Comparison of ENCODE assay signal across 9 cellular contexts in genomic region chr3:55485208-55485791, GRCh38. TPM values are rescaled to one million over a fixed set of nuclear protein-coding genes. Genes with fewer than 3 reads are reported as not detected.
DNase-seq lines count a peak whose midpoint lies in the region; ATAC-seq and TF ChIP-seq lines count a peak whose summit lies in the region.
"Had no signal": no experiment of that assay in that cellular context is flagged by ENCODE, and none has a peak within 500 bp of the region (broad histone marks: within the 10 kb centered on the region; RNA-seq: fewer than 3 reads in every experiment).

No MANE protein-coding gene starts in this region.

- H3K4me1 ChIP-seq in HEK293 (ENCODE audit: control insufficient read depth, insufficient read depth, low read length) (peaks cover 8% of the 10 kb centered on the region), urinary bladder (ENCODE audit: insufficient read depth) (no peaks in the 10 kb centered on the region)

- DNase-seq in NCI-H1105 treated with DMSO at 0.1 percent for 48 hours (lab: John Stamatoyannopoulos, UW): peak; percentile 36
- no peak for DNase-seq in NCI-H1105 (lab: John Stamatoyannopoulos, UW)
- peak; percentile 24 for DNase-seq in NCI-H1092 (lab: John Stamatoyannopoulos, UW)
- peak; percentile 64 for DNase-seq in activated CD8-positive, alpha-beta T cell treated with anti-CD3 and anti-CD28 coated beads for 36 hours
- peak; percentile 90 for DNase-seq in fibroblast of villous mesenchyme (ENCODE audit: low read depth)
- peak; percentile 80 for DNase-seq in neural crest cell (ENCODE audit: low read depth, low spot score)

- no peaks in the 10 kb centered on the region for H3K36me3 Mint-ChIP-seq in activated CD8-positive, alpha-beta T cell treated with anti-CD3 and anti-CD28 coated beads for 36 hours (ENCODE audit: low read depth)
- H3K36me3 Mint-ChIP-seq in neural crest cell (ENCODE audit: low read depth): peaks cover 3% of the 10 kb centered on the region

- POLR2A ChIA-PET in HEK293 (lab: Yijun Ruan, JAX): no interaction called here
- POLR2A ChIA-PET in activated CD8-positive, alpha-beta T cell treated with anti-CD3 and anti-CD28 coated beads for 36 hours (lab: Charles Lee): no interaction called here

- H3K27ac Mint-ChIP-seq in activated CD8-positive, alpha-beta T cell treated with anti-CD3 and anti-CD28 coated beads for 36 hours: no peak overlapping the region
- no peak overlapping the region for H3K27ac Mint-ChIP-seq in neural crest cell (ENCODE audit: unreplicated experiment)

- H3K36me3 ChIP-seq in HEK293 (ENCODE audit: control insufficient read depth in 2 of 2, insufficient read depth in 1 of 2, low read length in 2 of 2): peaks cover 0 to 12% of the 10 kb centered on the region in 2 experiments; a peak in 2 of 3 replicates
- H3K36me3 ChIP-seq in urinary bladder (ENCODE audit: insufficient read depth): no peaks in the 10 kb centered on the region
- H3K36me3 ChIP-seq: BLaER1 treated with 17β-estradiol and CSF1 and Interleukin-3, amounts not matched to agents 10 nM and 100 nM had no signal

- H3K4me3 ChIP-seq in HEK293 (ENCODE audit: low read depth, low read length) (peak overlapping the region; percentile 72), fibroblast of villous mesenchyme (ENCODE audit: low read depth, low read length) (peak overlapping the region; percentile 92), urinary bladder (ENCODE audit: low read depth, low read length) (peak overlapping the region; percentile 18)

- H3K4me3 Mint-ChIP-seq in activated CD8-positive, alpha-beta T cell treated with anti-CD3 and anti-CD28 coated beads for 36 hours: no peak overlapping the region
- H3K4me3 Mint-ChIP-seq in neural crest cell: peak overlapping the region; percentile 90

- TF ChIP-seq CTCF in HEK293 (tag by site-specific recombination; IDR thresholded peaks at IDR 0.05) (peak; percentile 44; the same call in 1 of the 2 replicates), fibroblast of villous mesenchyme (IDR thresholded peaks at IDR 0.05; ENCODE audit: insufficient read depth, low read depth, low read length) (peak; percentile 66), neural crest cell (conservative IDR thresholded peaks at IDR 0.05) (peak; percentile 89)
- peak; percentile 51 for TF ChIP-seq CTCF in activated CD8-positive, alpha-beta T cell treated with anti-CD3 and anti-CD28 coated beads for 36 hours (IDR thresholded peaks at IDR 0.05)

- peaks cover 77% of the 10 kb centered on the region for H3K27me3 Mint-ChIP-seq in activated CD8-positive, alpha-beta T cell treated with anti-CD3 and anti-CD28 coated beads for 36 hours
- H3K27me3 Mint-ChIP-seq in neural crest cell (ENCODE audit: low read depth): peaks cover 97% of the 10 kb centered on the region

- H3K27ac ChIP-seq in HEK293 (ENCODE audit: extremely low read depth, low read depth, low read length) (peak overlapping the region; percentile 97), urinary bladder (ENCODE audit: low read depth) (peak overlapping the region; percentile 33)
- H3K27ac ChIP-seq: BLaER1 treated with 17β-estradiol and CSF1 and Interleukin-3, amounts not matched to agents 10 nM and 100 nM had no signal

- H3K9me3 ChIP-seq in HEK293 (ENCODE audit: control insufficient read depth, insufficient read depth, low read depth, low read length): no peaks in the 10 kb centered on the region

- ATAC-seq in activated CD8-positive, alpha-beta T cell treated with anti-CD3 and anti-CD28 coated beads for 36 hours: peak; percentile 78

- CTCF ChIA-PET in HEK293 (lab: Yijun Ruan, JAX): interaction anchor here (0.7 to 0.9 kb wide), 2 partner anchors 25 to 141 kb away, joined by 3 read pairs; no protein-coding TSS in a partner anchor
- CTCF ChIA-PET in activated CD8-positive, alpha-beta T cell treated with anti-CD3 and anti-CD28 coated beads for 36 hours (lab: Charles Lee): interaction anchor here (0.9 kb wide), 1 partner anchor 237 kb away, joined by 3 read pairs; no protein-coding TSS in a partner anchor

- 12% methylated on average over 40 of the region's 40 CpGs for WGBS in urinary bladder

- intact Hi-C loops in activated CD8-positive, alpha-beta T cell treated with anti-CD3 and anti-CD28 coated beads for 36 hours (cut with micrococcal nuclease): loop anchor here (10.0 kb wide), 2 partner anchors 260 to 770 kb away; no protein-coding TSS in a partner anchor

- no peaks in the 10 kb centered on the region for H3K9me3 Mint-ChIP-seq in activated CD8-positive, alpha-beta T cell treated with anti-CD3 and anti-CD28 coated beads for 36 hours
- H3K9me3 Mint-ChIP-seq in neural crest cell: no peaks in the 10 kb centered on the region

- H3K4me1 Mint-ChIP-seq in activated CD8-positive, alpha-beta T cell treated with anti-CD3 and anti-CD28 coated beads for 36 hours (ENCODE audit: low read depth): peaks cover 17% of the 10 kb centered on the region
- peaks cover 75% of the 10 kb centered on the region for H3K4me1 Mint-ChIP-seq in neural crest cell

TF ChIP-seq in HEK293, 187 proteins besides CTCF, POLR2A, EP300 and RAD21 (continues in another document):
- TF ChIP-seq ZBTB17 (tag by site-specific recombination; IDR thresholded peaks at IDR 0.05) (peak; percentile 96), ZFP37 (tag by site-specific recombination; IDR thresholded peaks at IDR 0.05) (peak; percentile 75; the same call in 1 of the 2 replicates), ZNF24 (tag by site-specific recombination; IDR thresholded peaks at IDR 0.05) (peak; percentile 45; the same call in 1 of the 2 replicates), ZBTB7A (tag by site-specific recombination; IDR thresholded peaks at IDR 0.05; ENCODE audit: low read depth) (peak; percentile 62; the same call in 1 of the 2 replicates), ZNF610 (tag by site-specific recombination; IDR thresholded peaks at IDR 0.05; ENCODE audit: borderline replicate concordance) (no peak), ZNF335 (tag by site-specific recombination; conservative IDR thresholded peaks at IDR 0.05) (peak; percentile 62), ZNF645 (tag by site-specific recombination; IDR thresholded peaks at IDR 0.05) (0 out of 2 replicates have a peak, but pooled peaks have one; percentile 18), ZNF121 (tag by site-specific recombination; IDR thresholded peaks at IDR 0.05) (0 out of 2 replicates have a peak, but pooled peaks have one; percentile 16), MZF1 (tag by site-specific recombination; IDR thresholded peaks at IDR 0.05; ENCODE audit: borderline replicate concordance) (0 out of 2 replicates have a peak, but pooled peaks have one; percentile 45)
- TF ChIP-seq, protein P1, sequence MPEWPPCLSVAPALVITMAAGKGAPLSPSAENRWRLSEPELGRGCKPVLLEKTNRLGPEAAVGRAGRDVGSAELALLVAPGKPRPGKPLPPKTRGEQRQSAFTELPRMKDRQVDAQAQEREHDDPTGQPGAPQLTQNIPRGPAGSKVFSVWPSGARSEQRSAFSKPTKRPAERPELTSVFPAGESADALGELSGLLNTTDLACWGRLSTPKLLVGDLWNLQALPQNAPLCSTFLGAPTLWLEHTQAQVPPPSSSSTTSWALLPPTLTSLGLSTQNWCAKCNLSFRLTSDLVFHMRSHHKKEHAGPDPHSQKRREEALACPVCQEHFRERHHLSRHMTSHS (tag by site-specific recombination; IDR thresholded peaks at IDR 0.05): no peak
- TF ChIP-seq, protein P2, sequence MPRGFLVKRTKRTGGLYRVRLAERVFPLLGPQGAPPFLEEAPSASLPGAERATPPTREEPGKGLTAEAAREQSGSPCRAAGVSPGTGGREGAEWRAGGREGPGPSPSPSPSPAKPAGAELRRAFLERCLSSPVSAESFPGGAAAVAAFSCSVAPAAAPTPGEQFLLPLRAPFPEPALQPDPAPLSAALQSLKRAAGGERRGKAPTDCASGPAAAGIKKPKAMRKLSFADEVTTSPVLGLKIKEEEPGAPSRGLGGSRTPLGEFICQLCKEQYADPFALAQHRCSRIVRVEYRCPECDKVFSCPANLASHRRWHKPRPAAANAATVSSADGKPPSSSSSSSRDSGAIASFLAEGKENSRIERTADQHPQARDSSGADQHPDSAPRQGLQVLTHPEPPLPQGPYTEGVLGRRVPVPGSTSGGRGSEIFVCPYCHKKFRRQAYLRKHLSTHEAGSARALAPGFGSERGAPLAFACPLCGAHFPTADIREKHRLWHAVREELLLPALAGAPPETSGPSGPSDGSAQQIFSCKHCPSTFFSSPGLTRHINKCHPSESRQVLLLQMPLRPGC (tag by site-specific recombination; IDR thresholded peaks at IDR 0.05): 0 out of 2 replicates have a peak, but pooled peaks have one; percentile 36
- TF ChIP-seq, protein P3, sequence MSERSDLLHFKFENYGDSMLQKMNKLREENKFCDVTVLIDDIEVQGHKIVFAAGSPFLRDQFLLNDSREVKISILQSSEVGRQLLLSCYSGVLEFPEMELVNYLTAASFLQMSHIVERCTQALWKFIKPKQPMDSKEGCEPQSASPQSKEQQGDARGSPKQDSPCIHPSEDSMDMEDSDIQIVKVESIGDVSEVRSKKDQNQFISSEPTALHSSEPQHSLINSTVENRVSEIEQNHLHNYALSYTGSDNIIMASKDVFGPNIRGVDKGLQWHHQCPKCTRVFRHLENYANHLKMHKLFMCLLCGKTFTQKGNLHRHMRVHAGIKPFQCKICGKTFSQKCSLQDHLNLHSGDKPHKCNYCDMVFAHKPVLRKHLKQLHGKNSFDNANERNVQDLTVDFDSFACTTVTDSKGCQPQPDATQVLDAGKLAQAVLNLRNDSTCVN (tag by site-specific recombination; optimal IDR thresholded peaks at IDR 0.05): peak; percentile 68

RNA-seq across cellular contexts. Expression of gene WNT5A, which starts 1.8 kb away (rescaled TPM):
- not detected for total RNA-seq in activated CD8-positive, alpha-beta T cell treated with anti-CD3 and anti-CD28 coated beads for 36 hours
- total RNA-seq in fibroblast of villous mesenchyme (1,105 and 1,763 TPM in 2 replicates), neural crest cell (14.4 and 14.7 TPM in 2 replicates), urinary bladder (23.2 TPM)
- polyA plus RNA-seq in urinary bladder: 7.1 TPM

Comparison
In these comparisons a context has a peak if more than half of its experiments do, and no peak if none do; other contexts are left out.
1. H3K4me3 ChIP-seq: peak in every context shown above with its lines; median percentile 92 in fibroblast of villous mesenchyme; 72 in HEK293; 18 in urinary bladder.
2. RNA of gene WNT5A, which starts 1.8 kb away (total RNA-seq): 1,105 to 1,763 TPM in fibroblast of villous mesenchyme; 23.2 TPM in urinary bladder (single experiment), 14.4 to 14.7 TPM in neural crest cell and not detected in activated CD8-positive, alpha-beta T cell treated with anti-CD3 and anti-CD28 coated beads for 36 hours; every median in the first group is over 10 times any median in the second.
3. Peak in every context shown above with its lines, with median percentiles within 50 percentile points of each other: CTCF ChIP-seq.